In genomic region chr15:51024735-51025453, GRCh38 we compare ENCODE assay signal across 15 cellular contexts.
DNase-seq lines count a peak whose midpoint lies in the region; ATAC-seq and TF ChIP-seq lines count a peak whose summit lies in the region.
"Had no signal": no experiment of that assay in that cellular context is flagged by ENCODE, and none has a peak within 500 bp of the region (broad histone marks: within the 10 kb centered on the region; RNA-seq: fewer than 3 reads in every experiment).

No MANE protein-coding gene starts in this region.

- H3K27ac ChIP-seq in RWPE2 (ENCODE audit: poor library complexity, severe bottlenecking) = peak overlapping the region; percentile 87
- H3K27ac ChIP-seq: PC-9, transverse colon had no signal

- CTCF ChIA-PET in activated CD8-positive, alpha-beta memory T cell treated with anti-CD3 and anti-CD28 coated beads, Interleukin-2, amount 10 ng/mL, durations not matched to agents 7 days and 5 days (lab: Charles Lee) = no interaction called here
- CTCF ChIA-PET in activated naive CD4-positive, alpha-beta T cell treated with anti-CD3 and anti-CD28 coated beads, Interleukin-2, amount 10 ng/mL, durations not matched to agents 7 days and 5 days (lab: Charles Lee) = no interaction called here

- DNase-seq in MG63 (peak; percentile 67), RWPE2 (ENCODE audit: low spot score) (peak; percentile 82), fibroblast of the aortic adventitia (ENCODE audit: low read depth) (peak; percentile 32), skeletal muscle cell (ENCODE audit: low read depth) (peak; percentile 4)
- DNase-seq in activated CD8-positive, alpha-beta memory T cell treated with anti-CD3 and anti-CD28 coated beads, Interleukin-2, amount 10 ng/mL, durations not matched to agents 7 days and 5 days = no peak
- DNase-seq in activated naive CD4-positive, alpha-beta T cell treated with anti-CD3 and anti-CD28 coated beads, Interleukin-2, amount 10 ng/mL, durations not matched to agents 7 days and 5 days = no peak
- no peak for DNase-seq in activated CD4-positive, CD25-positive, alpha-beta regulatory T cell treated with anti-CD3 and anti-CD28 coated beads, Interleukin-2, amount 50 U/mL, for 72 hours
- DNase-seq: kidney glomerular epithelial cell; MM.1S; naive B cell; PC-9; stimulated activated CD4-positive, alpha-beta T cell treated with anti-CD3 and anti-CD28 coated beads, Interleukin-2, amount 100 ng/mL, for 48 hours; transverse colon had no signal

- no peak overlapping the region for H3K27ac Mint-ChIP-seq in activated CD8-positive, alpha-beta memory T cell treated with anti-CD3 and anti-CD28 coated beads, Interleukin-2, amount 10 ng/mL, durations not matched to agents 7 days and 5 days
- H3K27ac Mint-ChIP-seq in activated naive CD4-positive, alpha-beta T cell treated with anti-CD3 and anti-CD28 coated beads, Interleukin-2, amount 10 ng/mL, durations not matched to agents 7 days and 5 days = no peak overlapping the region
- H3K27ac Mint-ChIP-seq: CD14-positive monocyte, naive B cell had no signal

- H3K4me3 ChIP-seq in MG63 (no peak overlapping the region), RWPE2 (ENCODE audit: severe bottlenecking) (no peak overlapping the region), fibroblast of the aortic adventitia (ENCODE audit: low read depth, low read length) (no peak overlapping the region), skeletal muscle cell (ENCODE audit: low read depth, low read length) (no peak overlapping the region)
- H3K4me3 ChIP-seq: PC-9, transverse colon had no signal

- H3K27me3 Mint-ChIP-seq in activated CD8-positive, alpha-beta memory T cell treated with anti-CD3 and anti-CD28 coated beads, Interleukin-2, amount 10 ng/mL, durations not matched to agents 7 days and 5 days = no peaks in the 10 kb centered on the region
- no peaks in the 10 kb centered on the region for H3K27me3 Mint-ChIP-seq in activated naive CD4-positive, alpha-beta T cell treated with anti-CD3 and anti-CD28 coated beads, Interleukin-2, amount 10 ng/mL, durations not matched to agents 7 days and 5 days
- H3K27me3 Mint-ChIP-seq: naive B cell had no signal

- peaks cover 4% of the 10 kb centered on the region for H3K36me3 Mint-ChIP-seq in activated CD8-positive, alpha-beta memory T cell treated with anti-CD3 and anti-CD28 coated beads, Interleukin-2, amount 10 ng/mL, durations not matched to agents 7 days and 5 days
- H3K36me3 Mint-ChIP-seq in activated naive CD4-positive, alpha-beta T cell treated with anti-CD3 and anti-CD28 coated beads, Interleukin-2, amount 10 ng/mL, durations not matched to agents 7 days and 5 days = peaks cover 1% of the 10 kb centered on the region
- H3K36me3 Mint-ChIP-seq: CD14-positive monocyte had no signal

- no peaks in the 10 kb centered on the region for H3K9me3 Mint-ChIP-seq in activated CD8-positive, alpha-beta memory T cell treated with anti-CD3 and anti-CD28 coated beads, Interleukin-2, amount 10 ng/mL, durations not matched to agents 7 days and 5 days (ENCODE audit: low read depth)
- H3K9me3 Mint-ChIP-seq in activated naive CD4-positive, alpha-beta T cell treated with anti-CD3 and anti-CD28 coated beads, Interleukin-2, amount 10 ng/mL, durations not matched to agents 7 days and 5 days = no peaks in the 10 kb centered on the region

- H3K27me3 ChIP-seq in MG63 (no peaks in the 10 kb centered on the region), RWPE2 (ENCODE audit: insufficient read depth, poor library complexity, severe bottlenecking) (no peaks in the 10 kb centered on the region)
- H3K27me3 ChIP-seq: transverse colon had no signal

- H3K4me3 Mint-ChIP-seq in activated CD8-positive, alpha-beta memory T cell treated with anti-CD3 and anti-CD28 coated beads, Interleukin-2, amount 10 ng/mL, durations not matched to agents 7 days and 5 days = no peak overlapping the region
- H3K4me3 Mint-ChIP-seq in activated naive CD4-positive, alpha-beta T cell treated with anti-CD3 and anti-CD28 coated beads, Interleukin-2, amount 10 ng/mL, durations not matched to agents 7 days and 5 days = no peak overlapping the region
- H3K4me3 Mint-ChIP-seq: CD14-positive monocyte, naive B cell had no signal

- ATAC-seq in RWPE2 (ENCODE audit: low read depth) (peak; percentile 96), HG03342 (IDR thresholded peaks at IDR 0.05; ENCODE audit: unreplicated experiment) (no peak)
- ATAC-seq in activated CD8-positive, alpha-beta memory T cell treated with anti-CD3 and anti-CD28 coated beads, Interleukin-2, amount 10 ng/mL, durations not matched to agents 7 days and 5 days = no peak

- H3K4me1 Mint-ChIP-seq in activated CD8-positive, alpha-beta memory T cell treated with anti-CD3 and anti-CD28 coated beads, Interleukin-2, amount 10 ng/mL, durations not matched to agents 7 days and 5 days = no peaks in the 10 kb centered on the region
- no peaks in the 10 kb centered on the region for H3K4me1 Mint-ChIP-seq in activated naive CD4-positive, alpha-beta T cell treated with anti-CD3 and anti-CD28 coated beads, Interleukin-2, amount 10 ng/mL, durations not matched to agents 7 days and 5 days
- H3K4me1 Mint-ChIP-seq: CD14-positive monocyte, naive B cell had no signal

- TF ChIP-seq CTCF in RWPE2 (IDR thresholded peaks at IDR 0.05; ENCODE audit: poor library complexity, severe bottlenecking) = no peak
- no peak for TF ChIP-seq CTCF in fibroblast of the aortic adventitia (IDR thresholded peaks at IDR 0.05; ENCODE audit: insufficient read depth, low read length)

- peaks cover 14% of the 10 kb centered on the region for H3K4me1 ChIP-seq in RWPE2 (ENCODE audit: insufficient read depth, poor library complexity, severe bottlenecking)
- H3K4me1 ChIP-seq: transverse colon had no signal

- H3K36me3 ChIP-seq in MG63 (peaks cover 5% of the 10 kb centered on the region; the same call in 1 of the 2 replicates), RWPE2 (ENCODE audit: low read depth) (no peaks in the 10 kb centered on the region)
- H3K36me3 ChIP-seq: transverse colon had no signal

- peaks cover 5% of the 10 kb centered on the region for H3K9me3 ChIP-seq in MG63
- no peaks in the 10 kb centered on the region for H3K9me3 ChIP-seq in RWPE2 (ENCODE audit: severe bottlenecking)

Comparison
In these comparisons a context has a peak if more than half of its experiments do, and no peak if none do; other contexts are left out.
1. DNase-seq: peak in MG63 (single experiment), RWPE2 (single experiment), fibroblast of the aortic adventitia (single experiment) and skeletal muscle cell (single experiment); none in activated CD8-positive, alpha-beta memory T cell treated with anti-CD3 and anti-CD28 coated beads, Interleukin-2, amount 10 ng/mL, durations not matched to agents 7 days and 5 days (single experiment), activated naive CD4-positive, alpha-beta T cell treated with anti-CD3 and anti-CD28 coated beads, Interleukin-2, amount 10 ng/mL, durations not matched to agents 7 days and 5 days (single experiment) and activated CD4-positive, CD25-positive, alpha-beta regulatory T cell treated with anti-CD3 and anti-CD28 coated beads, Interleukin-2, amount 50 U/mL, for 72 hours (single experiment).